In genomic region chr10:132001238-132001977, GRCh38 we compare ENCODE assay signal across 8 cellular contexts. TPM values are rescaled to one million over a fixed set of nuclear protein-coding genes. Genes with fewer than 3 reads are reported as not detected.
A peak's percentile ranks its signal among the peaks of the same experiment; 100 is the strongest.
DNase-seq lines count a peak whose midpoint lies in the region; ATAC-seq and TF ChIP-seq lines count a peak whose summit lies in the region.

No MANE protein-coding gene starts in this region.

- no TSS peak for BruUV-seq in A673 (replicated peaks; lab: Mats Ljungman, UMichigan)

- no peaks in the 10 kb centered on the region for H3K36me3 ChIP-seq in A673 (ENCODE audit: insufficient read depth, low read length, poor library complexity, severe bottlenecking)

- H3K9me3 ChIP-seq in A673 (ENCODE audit: low read depth, low read length, poor library complexity, severe bottlenecking): no peaks in the 10 kb centered on the region

- no peaks in the 10 kb centered on the region for H3K27me3 ChIP-seq in A673 (replicated peaks; ENCODE audit: insufficient read depth, low read depth, low read length, poor library complexity)

- ATAC-seq in GM18511 (IDR thresholded peaks at IDR 0.05; ENCODE audit: unreplicated experiment) (peak; percentile 54), HG03196 (IDR thresholded peaks at IDR 0.05; ENCODE audit: unreplicated experiment) (no peak), HG02678 (IDR thresholded peaks at IDR 0.05; ENCODE audit: unreplicated experiment) (no peak)

- POLR2A ChIA-PET in A673 (lab: Charles Lee; ENCODE audit: low non-redundant PET): interaction anchor here (0.9 kb wide), 1 partner anchor 156 kb away, joined by 7 read pairs; no protein-coding TSS in a partner anchor

- intact Hi-C loops in A673 (cut with micrococcal nuclease; ENCODE audit: unreplicated experiment): no loop called here

- H3K27ac ChIP-seq in A673 (ENCODE audit: low read depth, low read length, poor library complexity, severe bottlenecking) (no peak overlapping the region), caudate nucleus (ENCODE audit: low read depth, low read length) (no peak overlapping the region)

- CTCF ChIA-PET in A673 (lab: Charles Lee): no interaction called here

- TF ChIP-seq CTCF in A673 (conservative IDR thresholded peaks at IDR 0.05; ENCODE audit: low read depth, low read length): peak; percentile 29; the same call in 1 of the 2 replicates

- peak overlapping the region; percentile 38 for H3K4me3 ChIP-seq in A673 (ENCODE audit: low read depth, low read length, poor library complexity, severe bottlenecking)

- DNase-seq in A673 (ENCODE audit: low spot score): peak; percentile 84
- peak; percentile 82 for DNase-seq in NCI-H460 (ENCODE audit: extremely low read depth, low read depth)
- peak; percentile 62 for DNase-seq in fibroblast of peridontal ligament (ENCODE audit: extremely low read depth)
- no peak for DNase-seq in stimulated activated naive CD4-positive, alpha-beta T cell treated with Interleukin-2 at 50 U/mL for 16 hours (lab: John Stamatoyannopoulos, UW)
- no peak for DNase-seq in caudate nucleus (lab: John Stamatoyannopoulos, UW)

- H3K4me1 ChIP-seq in A673 (ENCODE audit: insufficient read depth, low read length, poor library complexity, severe bottlenecking): peaks cover 6% of the 10 kb centered on the region

RNA-seq across cellular contexts. Expression of gene BNIP3, which starts 19.7 kb away (rescaled TPM):
- 24.9 and 33.2 TPM in 2 replicates for total RNA-seq in A673 (2021)
- 219 and 282 TPM in 2 replicates for total RNA-seq in NCI-H460 (2014; rRNA removed; shearing (Covaris generic))
- 77.9 and 99.4 TPM in 2 replicates for polyA plus RNA-seq in NCI-H460 (2014; cell fraction: nucleus; rRNA removed)

Comparison
In these comparisons a context has a peak if more than half of its experiments do, and no peak if none do; other contexts are left out.
1. DNase-seq: peak in A673 (single experiment), NCI-H460 (single experiment) and fibroblast of peridontal ligament (single experiment); none in stimulated activated naive CD4-positive, alpha-beta T cell treated with Interleukin-2 at 50 U/mL for 16 hours (single experiment) and caudate nucleus (0 of 61).